In genomic region chr11:5288108-5288911, GRCh38 we compare ENCODE assay signal across 26 cellular contexts. TPM values are rescaled to one million over a fixed set of nuclear protein-coding genes. Genes with fewer than 3 reads are reported as not detected.
DNase-seq lines count a peak whose midpoint lies in the region; ATAC-seq, FAIRE-seq and TF ChIP-seq lines count a peak whose summit lies in the region.
"Had no signal": no experiment of that assay in that cellular context is flagged by ENCODE, and none has a peak within 500 bp of the region (broad histone marks: within the 10 kb centered on the region; RNA-seq: fewer than 3 reads in every experiment).

No MANE protein-coding gene starts in this region.

- POLR2A ChIA-PET in HCT116 (lab: Charles Lee) = no interaction called here

- TF ChIP-seq POLR2A in HCT116 (IDR thresholded peaks at IDR 0.05; ENCODE audit: borderline replicate concordance, extremely low read depth, insufficient read depth, insufficient read length) (no peak), GM12892 (IDR thresholded peaks at IDR 0.05; ENCODE audit: low read depth, low read length) (no peak), thyroid gland (IDR thresholded peaks at IDR 0.05) (no peak)

- DNase-seq in HCT116 (ENCODE audit: low read depth, low spot score) = no peak
- DNase-seq in UCSD-AML1 (lab: John Stamatoyannopoulos, UW; ENCODE audit: unreplicated experiment) = peak; percentile 14
- DNase-seq in epithelial cell of prostate (ENCODE audit: low read depth, low spot score) = no peak
- DNase-seq in mesendoderm = peak; percentile 11
- no peak for DNase-seq in AG20443 (ENCODE audit: low spot score)
- no peak for DNase-seq in GM12892 (ENCODE audit: insufficient read length)
- no peak for DNase-seq in activated CD4-positive, alpha-beta T cell treated with anti-CD3 and anti-CD28 coated beads for 48 hours
- DNase-seq in thyroid gland = no peak
- DNase-seq: activated CD4-positive, alpha-beta T cell treated with anti-CD3 and anti-CD28 coated beads, Interleukin-2, amount 50 U/mL, for 1 hour; activated CD8-positive, alpha-beta memory T cell treated with anti-CD3 and anti-CD28 coated beads, Interleukin-2, amount 50 U/mL, for 4 hours; left ventricle myocardium superior; NCI-H1417; NCI-H2107; NCI-H69; psoas muscle; small intestine; stimulated activated CD4-positive, alpha-beta T cell treated with anti-CD3 and anti-CD28 coated beads, Interleukin-2, amount 100 ng/mL, for 48 hours; stimulated activated naive CD8-positive, alpha-beta T cell treated with anti-CD3 and anti-CD28 coated beads, Interleukin-15, amount 100 ng/mL, for 72 hours; upper lobe of left lung had no signal

- H3K56ac ChIP-seq in mesendoderm (ENCODE audit: low read length) = no peak overlapping the region

- no peak overlapping the region for H2BK120ac ChIP-seq in mesendoderm (ENCODE audit: low read depth, low read length)

- H3K4me3 ChIP-seq in HCT116 (replicated peaks in 1 of 2; ENCODE audit: low read depth in 1 of 2, low read length in 2 of 2) = no peak overlapping the region
- no peak overlapping the region for H3K4me3 ChIP-seq in mesendoderm (ENCODE audit: low read length)
- no peak overlapping the region for H3K4me3 ChIP-seq in thyroid gland (replicated peaks in 1 of 3)
- H3K4me3 ChIP-seq: psoas muscle, upper lobe of left lung had no signal

- H3K23ac ChIP-seq in mesendoderm (ENCODE audit: low read length) = no peak overlapping the region

- H3K4me1 ChIP-seq in HCT116 (ENCODE audit: control insufficient read depth in 1 of 2, insufficient read depth in 2 of 2, low read length in 2 of 2) (peaks cover 0 to 5% of the 10 kb centered on the region in 2 experiments; a peak in 1 of 4 replicates), mesendoderm (ENCODE audit: control insufficient read depth, low read depth, low read length) (no peaks in the 10 kb centered on the region), thyroid gland (no peaks in the 10 kb centered on the region)
- H3K4me1 ChIP-seq: psoas muscle, upper lobe of left lung had no signal

- TF ChIP-seq CTCF in HCT116 (IDR thresholded peaks at IDR 0.05 in 2 of 3, conservative IDR thresholded peaks at IDR 0.05 in 1 of 3; ENCODE audit: borderline replicate concordance in 1 of 3, insufficient read depth in 1 of 3, low read depth in 2 of 3, low read length in 2 of 3) (no peak), thyroid gland (IDR thresholded peaks at IDR 0.05) (no peak)

- no TSS peak for BruUV-seq in HCT116 (replicated peaks; lab: Mats Ljungman, UMichigan)

- no peak for FAIRE-seq in GM12892 (lab: Jason Lieb, UNC)
- FAIRE-seq: endothelial cell of umbilical vein, G401.6, HepG2, small intestine had no signal

- ATAC-seq in HCT116 = peak; percentile 53
- ATAC-seq: HepG2; left ventricle myocardium superior; psoas muscle; stimulated activated naive CD8-positive, alpha-beta T cell treated with anti-CD3 and anti-CD28 coated beads, Interleukin-15, amount 100 ng/mL, for 72 hours had no signal

- H3K9me2 ChIP-seq in HCT116 (ENCODE audit: insufficient read depth) = no peaks in the 10 kb centered on the region

- H3K4me2 ChIP-seq in HCT116 (ENCODE audit: low read length) (no peak overlapping the region), mesendoderm (ENCODE audit: low read length) (no peak overlapping the region)

- H3K79me2 ChIP-seq in HCT116 (ENCODE audit: insufficient read depth, low read length) (no peaks in the 10 kb centered on the region), mesendoderm (ENCODE audit: control insufficient read depth, insufficient read depth, low read length) (no peaks in the 10 kb centered on the region)

- H3K27ac ChIP-seq in HCT116 (ENCODE audit: low read depth, low read length) (no peak overlapping the region), epithelial cell of prostate (peak overlapping the region; percentile 95), mesendoderm (ENCODE audit: low read depth, low read length) (no peak overlapping the region), thyroid gland (no peak overlapping the region)
- H3K27ac ChIP-seq: psoas muscle, upper lobe of left lung had no signal

- H3K36me3 ChIP-seq in HCT116 (ENCODE audit: control insufficient read depth in 1 of 2, insufficient read depth in 2 of 2, low read length in 2 of 2) (no peaks in the 10 kb centered on the region), mesendoderm (ENCODE audit: control insufficient read depth, insufficient read depth, low read length) (no peaks in the 10 kb centered on the region), thyroid gland (no peaks in the 10 kb centered on the region)
- H3K36me3 ChIP-seq: upper lobe of left lung had no signal

- no peak overlapping the region for H2AFZ ChIP-seq in HCT116 (ENCODE audit: low read depth, low read length, poor library complexity, severe bottlenecking)

- intact Hi-C loops in HCT116 (cut with micrococcal nuclease) (no loop called here), thyroid gland (cut with DNase I) (no loop called here)

- WGBS in mesendoderm (ENCODE audit: extremely low coverage, insufficient coverage, low lambda C conversion rate) = no CpG with 5 or more reads among the region's 7 CpGs
- WGBS in thyroid gland, 2 donors = 75 to 81% methylated on average over 7 of the region's 7 CpGs

- CTCF ChIA-PET in HCT116 (lab: Charles Lee) = interaction anchor here (0.8 kb wide), 1 partner anchor 80 kb away, joined by 3 read pairs; no protein-coding TSS in a partner anchor

- RAD21 ChIA-PET in HCT116 (lab: Charles Lee; ENCODE audit: low non-redundant PET in 1 of 2, low total read pairs in 2 of 2, uncharacterized antibody in 2 of 2, unreplicated experiment in 2 of 2) = no interaction called here

- H2BK5ac ChIP-seq in mesendoderm (ENCODE audit: low read length) = no peak overlapping the region

- no peak overlapping the region for H3K9ac ChIP-seq in HCT116 (ENCODE audit: low read length)
- H3K9ac ChIP-seq in mesendoderm (ENCODE audit: low read length) = no peak overlapping the region

- no peak overlapping the region for H3K4ac ChIP-seq in mesendoderm (ENCODE audit: low read depth, low read length)

- no peak for TF ChIP-seq RAD21 in HCT116 (IDR thresholded peaks at IDR 0.05; ENCODE audit: low read depth)

- no peaks in the 10 kb centered on the region for H3K9me3 ChIP-seq in HCT116 (ENCODE audit: control insufficient read depth in 1 of 2, insufficient read depth in 1 of 2, low read depth in 1 of 2, low read length in 2 of 2)
- H3K9me3 ChIP-seq in thyroid gland = no peaks in the 10 kb centered on the region
- H3K9me3 ChIP-seq: psoas muscle, upper lobe of left lung had no signal

- no peak overlapping the region for H2AK5ac ChIP-seq in mesendoderm (ENCODE audit: low read length)

- no peaks in the 10 kb centered on the region; the same call in 1 of the 2 replicates for H4K20me1 ChIP-seq in HCT116 (ENCODE audit: insufficient read depth)

- H3K27me3 ChIP-seq in HCT116 (ENCODE audit: insufficient read depth, low read length) = no peaks in the 10 kb centered on the region
- no peaks in the 10 kb centered on the region for H3K27me3 ChIP-seq in mesendoderm (ENCODE audit: insufficient read depth, low read length, poor library complexity)
- no peaks in the 10 kb centered on the region for H3K27me3 ChIP-seq in thyroid gland
- H3K27me3 ChIP-seq: upper lobe of left lung had no signal

- no peaks in the 10 kb centered on the region for H3K79me1 ChIP-seq in mesendoderm (ENCODE audit: low read length)

- H3K18ac ChIP-seq in mesendoderm (ENCODE audit: low read length) = no peak overlapping the region

- no peak overlapping the region for H4K5ac ChIP-seq in mesendoderm (ENCODE audit: low read length)

- no peak overlapping the region for H4K8ac ChIP-seq in mesendoderm (ENCODE audit: low read depth, low read length)

- no peak overlapping the region for H2BK15ac ChIP-seq in mesendoderm (replicated peaks; ENCODE audit: low read depth)

TF ChIP-seq in HCT116, 20 proteins besides CTCF, POLR2A, EP300 and RAD21:
- TF ChIP-seq SIN3A (IDR thresholded peaks at IDR 0.05; ENCODE audit: low read depth) (no peak), EZH2 (IDR thresholded peaks at IDR 0.05) (no peak), FOSL1 (IDR thresholded peaks at IDR 0.05; ENCODE audit: low read depth) (no peak), EZH2phosphoT487 (IDR thresholded peaks at IDR 0.05; ENCODE audit: borderline replicate concordance) (no peak), POLR2AphosphoS5 (IDR thresholded peaks at IDR 0.05; ENCODE audit: low read depth, low read length) (0 out of 2 replicates have a peak, but pooled peaks have one; percentile 9), EGR1 (IDR thresholded peaks at IDR 0.05; ENCODE audit: low read depth) (no peak)
- TF ChIP-seq, protein P1, sequence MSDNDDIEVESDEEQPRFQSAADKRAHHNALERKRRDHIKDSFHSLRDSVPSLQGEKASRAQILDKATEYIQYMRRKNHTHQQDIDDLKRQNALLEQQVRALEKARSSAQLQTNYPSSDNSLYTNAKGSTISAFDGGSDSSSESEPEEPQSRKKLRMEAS (IDR thresholded peaks at IDR 0.05) = no peak

RNA-seq across cellular contexts. Expression of gene OR51B4, which starts 13.4 kb away (rescaled TPM):
- 43.7 TPM for total RNA-seq in HCT116 (2021; ENCODE audit: unreplicated experiment)
- 19.8 and 28.4 TPM in 2 replicates for polyA plus RNA-seq in HCT116 (2012)
- not detected for polyA plus RNA-seq in mesendoderm (2013, experiment 1 of 2)
- not detected for polyA plus RNA-seq in mesendoderm (2013, experiment 2 of 2)
- polyA plus RNA-seq in GM12892 (2012; ENCODE audit: missing spikeins) = not detected
- total RNA-seq in thyroid gland = not detected
- total RNA-seq: activated T-helper 2 cell treated with anti-CD3 and anti-CD28 coated beads, Interferon-gamma antibody, Interleukin-2, Interleukin-4, amounts not matched to agents 10 μg/mL and 5 μg/mL and 100 μg/mL, durations not matched to agents 14 hours and 24 hours and 36 hours; cardiac septum; dermis microvascular lymphatic vessel endothelial cell; endothelial cell of umbilical vein; left ventricle myocardium superior; psoas muscle had no signal
- polyA plus RNA-seq: psoas muscle, small intestine had no signal

RNA-seq across cellular contexts. Expression of gene HBE1, which starts 18.6 kb away (rescaled TPM):
- total RNA-seq in HCT116 (2021; ENCODE audit: unreplicated experiment) = 212 TPM
- polyA plus RNA-seq in HCT116 (2012) = 273 TPM in 2 replicates
- polyA plus RNA-seq in mesendoderm (2013, experiment 1 of 2) = 0.08 TPM
- polyA plus RNA-seq in mesendoderm (2013, experiment 2 of 2) = 0.15 TPM
- polyA plus RNA-seq in GM12892 (2012; ENCODE audit: missing spikeins) = 2.3 TPM
- total RNA-seq in thyroid gland = 1 to 10 TPM in 1 of 4 donors, not detected in 3; 1.2 TPM
- total RNA-seq: activated T-helper 2 cell treated with anti-CD3 and anti-CD28 coated beads, Interferon-gamma antibody, Interleukin-2, Interleukin-4, amounts not matched to agents 10 μg/mL and 5 μg/mL and 100 μg/mL, durations not matched to agents 14 hours and 24 hours and 36 hours; cardiac septum; dermis microvascular lymphatic vessel endothelial cell; endothelial cell of umbilical vein; left ventricle myocardium superior; psoas muscle had no signal
- polyA plus RNA-seq: psoas muscle, small intestine had no signal

RNA-seq across cellular contexts. Expression of gene HBG2, which starts 33.7 kb away (rescaled TPM):
- total RNA-seq in HCT116 (2021; ENCODE audit: unreplicated experiment) (48.1 TPM), thyroid gland (not detected)
- 11.1 and 13.3 TPM in 2 replicates for polyA plus RNA-seq in HCT116 (2012)
- 0.21 TPM for polyA plus RNA-seq in mesendoderm (2013, experiment 1 of 2)
- polyA plus RNA-seq in mesendoderm (2013, experiment 2 of 2) = 0.21 TPM
- 7.5 TPM for polyA plus RNA-seq in GM12892 (2012; ENCODE audit: missing spikeins)
- total RNA-seq: activated T-helper 2 cell treated with anti-CD3 and anti-CD28 coated beads, Interferon-gamma antibody, Interleukin-2, Interleukin-4, amounts not matched to agents 10 μg/mL and 5 μg/mL and 100 μg/mL, durations not matched to agents 14 hours and 24 hours and 36 hours; dermis microvascular lymphatic vessel endothelial cell; endothelial cell of umbilical vein; HepG2; left ventricle myocardium superior had no signal
- polyA plus RNA-seq: HepG2, psoas muscle, small intestine had no signal

RNA-seq across cellular contexts. Expression of gene OR51B2, which starts 35.8 kb away (rescaled TPM):
- 17.1 TPM for total RNA-seq in HCT116 (2021; ENCODE audit: unreplicated experiment)
- 8.0 and 8.6 TPM in 2 replicates for polyA plus RNA-seq in HCT116 (2012)
- not detected for polyA plus RNA-seq in mesendoderm (2013, experiment 1 of 2)
- polyA plus RNA-seq in mesendoderm (2013, experiment 2 of 2) = not detected
- polyA plus RNA-seq in GM12892 (2012; ENCODE audit: missing spikeins) = not detected
- not detected for total RNA-seq in thyroid gland
- total RNA-seq: activated T-helper 2 cell treated with anti-CD3 and anti-CD28 coated beads, Interferon-gamma antibody, Interleukin-2, Interleukin-4, amounts not matched to agents 10 μg/mL and 5 μg/mL and 100 μg/mL, durations not matched to agents 14 hours and 24 hours and 36 hours; cardiac septum; dermis microvascular lymphatic vessel endothelial cell; endothelial cell of umbilical vein; HepG2; left ventricle myocardium superior; mucosa of gallbladder; psoas muscle had no signal
- polyA plus RNA-seq: endothelial cell of umbilical vein, HepG2, psoas muscle, small intestine had no signal

RNA-seq across cellular contexts. Expression of gene HBG1, which starts 38.7 kb away (rescaled TPM):
- 3.6 TPM for total RNA-seq in HCT116 (2021; ENCODE audit: unreplicated experiment)
- not detected in 2 replicates for polyA plus RNA-seq in HCT116 (2012)
- polyA plus RNA-seq in mesendoderm (2013, experiment 1 of 2) = 0.18 TPM
- polyA plus RNA-seq in mesendoderm (2013, experiment 2 of 2) = 0.06 TPM
- 2.0 TPM for polyA plus RNA-seq in GM12892 (2012; ENCODE audit: missing spikeins)
- not detected for total RNA-seq in thyroid gland
- total RNA-seq: activated T-helper 2 cell treated with anti-CD3 and anti-CD28 coated beads, Interferon-gamma antibody, Interleukin-2, Interleukin-4, amounts not matched to agents 10 μg/mL and 5 μg/mL and 100 μg/mL, durations not matched to agents 14 hours and 24 hours and 36 hours; cardiac septum; dermis microvascular lymphatic vessel endothelial cell; endothelial cell of umbilical vein; HepG2; left ventricle myocardium superior had no signal
- polyA plus RNA-seq: HepG2, psoas muscle, small intestine had no signal

Comparison
In these comparisons a context has a peak if more than half of its experiments do, and no peak if none do; other contexts are left out.
1. DNase-seq: peak in UCSD-AML1 (single experiment) and mesendoderm (single experiment); none in HCT116 (single experiment), epithelial cell of prostate (single experiment), AG20443 (single experiment), GM12892 (single experiment), activated CD4-positive, alpha-beta T cell treated with anti-CD3 and anti-CD28 coated beads for 48 hours (single experiment) and thyroid gland (0 of 2).
2. RNA of gene OR51B4, which starts 13.4 kb away (total RNA-seq): 43.7 TPM in HCT116 (single experiment); not detected in thyroid gland; every median in the first group is over 10 times any median in the second.